In genomic region chr10:21526952-21527633, GRCh38 we compare ENCODE assay signal across 8 cellular contexts. TPM values are rescaled to one million over a fixed set of nuclear protein-coding genes. Genes with fewer than 3 reads are reported as not detected.
DNase-seq lines count a peak whose midpoint lies in the region; ATAC-seq and TF ChIP-seq lines count a peak whose summit lies in the region.

No MANE protein-coding gene starts in this region.

- no peaks in the 10 kb centered on the region for H3K36me3 ChIP-seq in brain microvascular endothelial cell (replicated peaks)
- no peaks in the 10 kb centered on the region for H3K36me3 ChIP-seq in iPS-18a (ENCODE audit: control insufficient read depth, low read depth, low read length)
- no peaks in the 10 kb centered on the region for H3K36me3 ChIP-seq in sigmoid colon

- H3K27me3 Mint-ChIP-seq in T-cell: peaks cover 4 to 20% of the 10 kb centered on the region in 2 donors

- H3K9ac ChIP-seq in iPS-18a (ENCODE audit: low read length): peak overlapping the region; percentile 99

- intact Hi-C loops in sigmoid colon (cut with DNase I): loop anchor here (5.0 to 10.0 kb wide), 2 partner anchors 815 to 908 kb away; no protein-coding TSS in a partner anchor

- TF ChIP-seq POLR2A in sigmoid colon (IDR thresholded peaks at IDR 0.05): peak in 1 of 2 donors; percentile 7

- peak overlapping the region; percentile 93 for H3K27ac ChIP-seq in brain microvascular endothelial cell
- H3K27ac ChIP-seq in iPS-18a (ENCODE audit: low read length): peak overlapping the region; percentile 95
- H3K27ac ChIP-seq in sigmoid colon: peak overlapping the region; percentile 97 to 99 (median 98)

- CTCF ChIA-PET in T-cell (lab: Charles Lee): interaction anchor here in 1 of 2 donors (0.6 to 0.7 kb wide), 2 partner anchors 9 to 31 kb away, joined by 3 read pairs; no protein-coding TSS in a partner anchor

- H3K9me3 Mint-ChIP-seq in T-cell: no peaks in the 10 kb centered on the region

- peaks cover 24 to 28% (median 27%) of the 10 kb centered on the region in 3 donors for H3K4me1 Mint-ChIP-seq in T-cell

- TF ChIP-seq CTCF in brain microvascular endothelial cell (IDR thresholded peaks at IDR 0.05; ENCODE audit: low read depth, low read length, missing control alignments) (no peak), sigmoid colon (IDR thresholded peaks at IDR 0.05) (no peak)

- no peaks in the 10 kb centered on the region for H3K9me3 ChIP-seq in iPS-18a (ENCODE audit: control insufficient read depth, low read depth, low read length)
- H3K9me3 ChIP-seq in sigmoid colon: no peaks in the 10 kb centered on the region

- no peaks in the 10 kb centered on the region for H3K36me3 Mint-ChIP-seq in T-cell

- POLR2A ChIA-PET in T-cell (lab: Charles Lee): no interaction called here

- in situ Hi-C loops in brain microvascular endothelial cell (cut with HindIII; ENCODE audit: low pct_ligation_motif_present, low sequenced_read_pairs): no loop called here

- peak overlapping the region; percentile 96 to 97 for H3K27ac Mint-ChIP-seq in T-cell

- TF ChIP-seq EP300 in sigmoid colon (IDR thresholded peaks at IDR 0.05): no peak

- H3K4me3 Mint-ChIP-seq in T-cell: peak overlapping the region; percentile 83 to 93 (median 88)

- H3K4me3 ChIP-seq in brain microvascular endothelial cell (ENCODE audit: low read depth, low read length) (peak overlapping the region; percentile 61), iPS-18a (ENCODE audit: low read length) (peak overlapping the region; percentile 88), sigmoid colon (peak overlapping the region; percentile 49 to 74 (median 68))

- H3K4me1 ChIP-seq in iPS-18a (ENCODE audit: control insufficient read depth, low read depth, low read length) (peaks cover 53% of the 10 kb centered on the region), sigmoid colon (peaks cover 0 to 53% (median 21%) of the 10 kb centered on the region in 4 donors)

- ATAC-seq in HG02798 (IDR thresholded peaks at IDR 0.05; ENCODE audit: poor library complexity, unreplicated experiment) (peak; percentile 36), T-cell (replicated peaks in 1 of 4) (peak; percentile 25 to 30 (median 26)), GM21529 (IDR thresholded peaks at IDR 0.05; ENCODE audit: unreplicated experiment) (no peak)

- H3K27me3 ChIP-seq in brain microvascular endothelial cell (replicated peaks) (no peaks in the 10 kb centered on the region), iPS-18a (ENCODE audit: control insufficient read depth, insufficient read depth, low read length) (no peaks in the 10 kb centered on the region), sigmoid colon (no peaks in the 10 kb centered on the region)

- 1% methylated on average over 67 of the region's 67 CpGs for WGBS in sigmoid colon, 2 donors

- DNase-seq in ELR (ENCODE audit: low read depth): peak; percentile 81
- DNase-seq in T-cell: peak in 12 of 34 experiments; percentile 5 to 38 (median 23)
- peak; percentile 42 for DNase-seq in brain microvascular endothelial cell
- peak; percentile 83 for DNase-seq in sigmoid colon
- DNase-seq in NCI-H2107 treated with DMSO at 0.1 percent for 48 hours (lab: John Stamatoyannopoulos, UW; ENCODE audit: unreplicated experiment): no peak

RNA-seq across cellular contexts. Expression of gene SKIDA1, which starts 1.6 kb away (rescaled TPM):
- under 1 TPM; 0.12 to 0.72 (median 0.57) TPM for total RNA-seq in T-cell
- 1 to 10 TPM in 3 of 4 donors, under 1 TPM in 1; 0.82 to 4.2 (median 3.4) TPM for total RNA-seq in sigmoid colon
- under 1 TPM in 1 of 3 donors, not detected in 2; 0.10 TPM for polyA plus RNA-seq in sigmoid colon

RNA-seq across cellular contexts. Expression of gene MLLT10, which starts 6.9 kb away (rescaled TPM):
- 10 to 100 TPM; 57.7 to 76.5 (median 66.1) TPM for total RNA-seq in T-cell
- total RNA-seq in sigmoid colon: 10 to 100 TPM; 36.0 to 53.7 (median 45.1) TPM
- polyA plus RNA-seq in sigmoid colon: 10 to 100 TPM in 2 of 3 donors, 1 to 10 TPM in 1; 8.6 to 16.1 (median 10.2) TPM
